ENCODE assay signal across 1 cellular context in the genomic region with DNA sequence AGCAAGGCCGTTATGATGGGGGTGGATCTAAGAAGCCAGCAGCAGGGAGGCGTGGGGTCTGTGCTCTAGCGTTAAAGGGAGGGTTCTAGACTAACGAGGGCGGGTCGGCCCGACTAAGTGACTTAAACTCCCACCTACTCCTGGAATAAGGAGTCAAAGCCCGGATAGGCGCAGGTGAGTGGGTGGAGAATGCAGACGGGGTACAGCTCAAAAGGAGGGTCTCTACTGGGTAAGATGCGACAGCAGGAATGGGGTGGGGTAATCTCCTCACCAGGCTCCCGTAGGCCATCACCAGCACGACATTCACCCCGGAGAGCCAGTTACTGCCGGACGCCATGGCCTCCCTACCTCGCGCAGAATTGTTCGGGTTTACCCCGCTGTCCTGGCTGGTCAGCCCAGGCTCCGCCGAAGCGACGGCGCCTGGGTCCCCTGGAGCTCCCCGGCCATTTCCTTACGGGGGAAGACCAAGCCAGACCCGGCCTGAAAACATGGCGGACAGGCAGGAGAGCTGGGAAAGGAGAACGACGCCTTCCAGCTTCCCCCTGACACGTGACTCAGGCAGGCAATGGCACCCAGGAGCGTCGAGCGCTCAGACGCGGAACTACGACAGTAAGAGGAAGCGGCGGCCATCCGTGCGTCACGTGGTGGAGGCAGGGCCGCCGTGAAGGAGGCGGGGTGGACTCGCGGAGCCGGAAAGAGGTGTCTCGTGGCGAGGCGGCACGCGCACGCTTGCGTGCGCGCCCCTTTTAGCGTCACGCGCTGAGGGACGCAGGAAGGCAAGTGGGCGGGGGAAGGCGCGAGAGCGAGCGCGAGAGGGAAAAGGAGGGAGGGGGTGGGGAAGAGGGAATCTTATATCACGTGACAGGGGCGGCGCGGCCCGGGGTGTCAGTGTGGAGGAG.
TF ChIP-seq lines count a peak whose summit lies in the region.

A gene with protein sequence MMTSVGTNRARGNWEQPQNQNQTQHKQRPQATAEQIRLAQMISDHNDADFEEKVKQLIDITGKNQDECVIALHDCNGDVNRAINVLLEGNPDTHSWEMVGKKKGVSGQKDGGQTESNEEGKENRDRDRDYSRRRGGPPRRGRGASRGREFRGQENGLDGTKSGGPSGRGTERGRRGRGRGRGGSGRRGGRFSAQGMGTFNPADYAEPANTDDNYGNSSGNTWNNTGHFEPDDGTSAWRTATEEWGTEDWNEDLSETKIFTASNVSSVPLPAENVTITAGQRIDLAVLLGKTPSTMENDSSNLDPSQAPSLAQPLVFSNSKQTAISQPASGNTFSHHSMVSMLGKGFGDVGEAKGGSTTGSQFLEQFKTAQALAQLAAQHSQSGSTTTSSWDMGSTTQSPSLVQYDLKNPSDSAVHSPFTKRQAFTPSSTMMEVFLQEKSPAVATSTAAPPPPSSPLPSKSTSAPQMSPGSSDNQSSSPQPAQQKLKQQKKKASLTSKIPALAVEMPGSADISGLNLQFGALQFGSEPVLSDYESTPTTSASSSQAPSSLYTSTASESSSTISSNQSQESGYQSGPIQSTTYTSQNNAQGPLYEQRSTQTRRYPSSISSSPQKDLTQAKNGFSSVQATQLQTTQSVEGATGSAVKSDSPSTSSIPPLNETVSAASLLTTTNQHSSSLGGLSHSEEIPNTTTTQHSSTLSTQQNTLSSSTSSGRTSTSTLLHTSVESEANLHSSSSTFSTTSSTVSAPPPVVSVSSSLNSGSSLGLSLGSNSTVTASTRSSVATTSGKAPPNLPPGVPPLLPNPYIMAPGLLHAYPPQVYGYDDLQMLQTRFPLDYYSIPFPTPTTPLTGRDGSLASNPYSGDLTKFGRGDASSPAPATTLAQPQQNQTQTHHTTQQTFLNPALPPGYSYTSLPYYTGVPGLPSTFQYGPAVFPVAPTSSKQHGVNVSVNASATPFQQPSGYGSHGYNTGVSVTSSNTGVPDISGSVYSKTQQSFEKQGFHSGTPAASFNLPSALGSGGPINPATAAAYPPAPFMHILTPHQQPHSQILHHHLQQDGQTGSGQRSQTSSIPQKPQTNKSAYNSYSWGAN (plus strand): TSS at position 885 of the 899 bp plus-strand sequence. CDS start 4,169 bp downstream, outside the sequence.

TF ChIP-seq in K562, 482 proteins besides CTCF, POLR2A, EP300 and RAD21 (continued from another document and continues in another):
- TF ChIP-seq, protein P1, sequence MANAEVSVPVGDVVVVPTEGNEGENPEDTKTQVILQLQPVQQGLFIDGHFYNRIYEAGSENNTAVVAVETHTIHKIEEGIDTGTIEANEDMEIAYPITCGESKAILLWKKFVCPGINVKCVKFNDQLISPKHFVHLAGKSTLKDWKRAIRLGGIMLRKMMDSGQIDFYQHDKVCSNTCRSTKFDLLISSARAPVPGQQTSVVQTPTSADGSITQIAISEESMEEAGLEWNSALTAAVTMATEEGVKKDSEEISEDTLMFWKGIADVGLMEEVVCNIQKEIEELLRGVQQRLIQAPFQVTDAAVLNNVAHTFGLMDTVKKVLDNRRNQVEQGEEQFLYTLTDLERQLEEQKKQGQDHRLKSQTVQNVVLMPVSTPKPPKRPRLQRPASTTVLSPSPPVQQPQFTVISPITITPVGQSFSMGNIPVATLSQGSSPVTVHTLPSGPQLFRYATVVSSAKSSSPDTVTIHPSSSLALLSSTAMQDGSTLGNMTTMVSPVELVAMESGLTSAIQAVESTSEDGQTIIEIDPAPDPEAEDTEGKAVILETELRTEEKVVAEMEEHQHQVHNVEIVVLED (CRISPR knock-in tag; IDR thresholded peaks at IDR 0.05): peak; percentile 98
- TF ChIP-seq, protein P2, sequence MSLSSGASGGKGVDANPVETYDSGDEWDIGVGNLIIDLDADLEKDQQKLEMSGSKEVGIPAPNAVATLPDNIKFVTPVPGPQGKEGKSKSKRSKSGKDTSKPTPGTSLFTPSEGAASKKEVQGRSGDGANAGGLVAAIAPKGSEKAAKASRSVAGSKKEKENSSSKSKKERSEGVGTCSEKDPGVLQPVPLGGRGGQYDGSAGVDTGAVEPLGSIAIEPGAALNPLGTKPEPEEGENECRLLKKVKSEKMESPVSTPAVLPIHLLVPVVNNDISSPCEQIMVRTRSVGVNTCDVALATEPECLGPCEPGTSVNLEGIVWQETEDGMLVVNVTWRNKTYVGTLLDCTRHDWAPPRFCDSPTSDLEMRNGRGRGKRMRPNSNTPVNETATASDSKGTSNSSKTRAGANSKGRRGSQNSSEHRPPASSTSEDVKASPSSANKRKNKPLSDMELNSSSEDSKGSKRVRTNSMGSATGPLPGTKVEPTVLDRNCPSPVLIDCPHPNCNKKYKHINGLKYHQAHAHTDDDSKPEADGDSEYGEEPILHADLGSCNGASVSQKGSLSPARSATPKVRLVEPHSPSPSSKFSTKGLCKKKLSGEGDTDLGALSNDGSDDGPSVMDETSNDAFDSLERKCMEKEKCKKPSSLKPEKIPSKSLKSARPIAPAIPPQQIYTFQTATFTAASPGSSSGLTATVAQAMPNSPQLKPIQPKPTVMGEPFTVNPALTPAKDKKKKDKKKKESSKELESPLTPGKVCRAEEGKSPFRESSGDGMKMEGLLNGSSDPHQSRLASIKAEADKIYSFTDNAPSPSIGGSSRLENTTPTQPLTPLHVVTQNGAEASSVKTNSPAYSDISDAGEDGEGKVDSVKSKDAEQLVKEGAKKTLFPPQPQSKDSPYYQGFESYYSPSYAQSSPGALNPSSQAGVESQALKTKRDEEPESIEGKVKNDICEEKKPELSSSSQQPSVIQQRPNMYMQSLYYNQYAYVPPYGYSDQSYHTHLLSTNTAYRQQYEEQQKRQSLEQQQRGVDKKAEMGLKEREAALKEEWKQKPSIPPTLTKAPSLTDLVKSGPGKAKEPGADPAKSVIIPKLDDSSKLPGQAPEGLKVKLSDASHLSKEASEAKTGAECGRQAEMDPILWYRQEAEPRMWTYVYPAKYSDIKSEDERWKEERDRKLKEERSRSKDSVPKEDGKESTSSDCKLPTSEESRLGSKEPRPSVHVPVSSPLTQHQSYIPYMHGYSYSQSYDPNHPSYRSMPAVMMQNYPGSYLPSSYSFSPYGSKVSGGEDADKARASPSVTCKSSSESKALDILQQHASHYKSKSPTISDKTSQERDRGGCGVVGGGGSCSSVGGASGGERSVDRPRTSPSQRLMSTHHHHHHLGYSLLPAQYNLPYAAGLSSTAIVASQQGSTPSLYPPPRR (CRISPR knock-in tag; IDR thresholded peaks at IDR 0.05; ENCODE audit: borderline replicate concordance): 0 out of 2 replicates have a peak, but pooled peaks have one; percentile 87
- peak; percentile 14; the same call in 1 of the 2 replicates for TF ChIP-seq ZNF212 (CRISPR knock-in tag; IDR thresholded peaks at IDR 0.05)
- TF ChIP-seq ELF4 (CRISPR knock-in tag; IDR thresholded peaks at IDR 0.05): peak; percentile 90
- no peak for TF ChIP-seq STAT5A (IDR thresholded peaks at IDR 0.05; ENCODE audit: borderline replicate concordance, low read length)
- no peak for TF ChIP-seq ZNF23 (CRISPR knock-in tag; IDR thresholded peaks at IDR 0.05)
- TF ChIP-seq SREBF2 (CRISPR knock-in tag; IDR thresholded peaks at IDR 0.05): no peak
- TF ChIP-seq, protein P3, sequence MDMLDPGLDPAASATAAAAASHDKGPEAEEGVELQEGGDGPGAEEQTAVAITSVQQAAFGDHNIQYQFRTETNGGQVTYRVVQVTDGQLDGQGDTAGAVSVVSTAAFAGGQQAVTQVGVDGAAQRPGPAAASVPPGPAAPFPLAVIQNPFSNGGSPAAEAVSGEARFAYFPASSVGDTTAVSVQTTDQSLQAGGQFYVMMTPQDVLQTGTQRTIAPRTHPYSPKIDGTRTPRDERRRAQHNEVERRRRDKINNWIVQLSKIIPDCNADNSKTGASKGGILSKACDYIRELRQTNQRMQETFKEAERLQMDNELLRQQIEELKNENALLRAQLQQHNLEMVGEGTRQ (CRISPR knock-in tag; IDR thresholded peaks at IDR 0.05): peak; percentile 96
- no peak for TF ChIP-seq ZNF696 (CRISPR knock-in tag; conservative IDR thresholded peaks at IDR 0.05)
- TF ChIP-seq SRF (CRISPR knock-in tag; IDR thresholded peaks at IDR 0.05): peak in 1 of 2 experiments; percentile 67; a peak in 1 of 4 replicates
- 0 out of 2 replicates have a peak, but pooled peaks have one; percentile 21 for TF ChIP-seq ZNF165 (CRISPR knock-in tag; IDR thresholded peaks at IDR 0.05; ENCODE audit: borderline replicate concordance)
- TF ChIP-seq, protein P4, sequence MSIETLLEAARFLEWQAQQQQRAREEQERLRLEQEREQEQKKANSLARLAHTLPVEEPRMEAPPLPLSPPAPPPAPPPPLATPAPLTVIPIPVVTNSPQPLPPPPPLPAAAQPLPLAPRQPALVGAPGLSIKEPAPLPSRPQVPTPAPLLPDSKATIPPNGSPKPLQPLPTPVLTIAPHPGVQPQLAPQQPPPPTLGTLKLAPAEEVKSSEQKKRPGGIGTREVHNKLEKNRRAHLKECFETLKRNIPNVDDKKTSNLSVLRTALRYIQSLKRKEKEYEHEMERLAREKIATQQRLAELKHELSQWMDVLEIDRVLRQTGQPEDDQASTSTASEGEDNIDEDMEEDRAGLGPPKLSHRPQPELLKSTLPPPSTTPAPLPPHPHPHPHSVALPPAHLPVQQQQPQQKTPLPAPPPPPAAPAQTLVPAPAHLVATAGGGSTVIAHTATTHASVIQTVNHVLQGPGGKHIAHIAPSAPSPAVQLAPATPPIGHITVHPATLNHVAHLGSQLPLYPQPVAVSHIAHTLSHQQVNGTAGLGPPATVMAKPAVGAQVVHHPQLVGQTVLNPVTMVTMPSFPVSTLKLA (conservative IDR thresholded peaks at IDR 0.05): peak; percentile 99
- TF ChIP-seq ZNF282 (CRISPR knock-in tag; IDR thresholded peaks at IDR 0.05): no peak
- TF ChIP-seq SMARCE1 (IDR thresholded peaks at IDR 0.05): 0 out of 2 replicates have a peak, but pooled peaks have one; percentile 8
- TF ChIP-seq RHOXF2B (CRISPR knock-in tag; conservative IDR thresholded peaks at IDR 0.05): no peak
- TF ChIP-seq TAF1 (IDR thresholded peaks at IDR 0.05; ENCODE audit: control insufficient read depth, extremely low read depth, insufficient read depth, low read length, severe bottlenecking): peak; percentile 78
- peak; percentile 98 for TF ChIP-seq EP400 (IDR thresholded peaks at IDR 0.05)
- TF ChIP-seq, protein P5, sequence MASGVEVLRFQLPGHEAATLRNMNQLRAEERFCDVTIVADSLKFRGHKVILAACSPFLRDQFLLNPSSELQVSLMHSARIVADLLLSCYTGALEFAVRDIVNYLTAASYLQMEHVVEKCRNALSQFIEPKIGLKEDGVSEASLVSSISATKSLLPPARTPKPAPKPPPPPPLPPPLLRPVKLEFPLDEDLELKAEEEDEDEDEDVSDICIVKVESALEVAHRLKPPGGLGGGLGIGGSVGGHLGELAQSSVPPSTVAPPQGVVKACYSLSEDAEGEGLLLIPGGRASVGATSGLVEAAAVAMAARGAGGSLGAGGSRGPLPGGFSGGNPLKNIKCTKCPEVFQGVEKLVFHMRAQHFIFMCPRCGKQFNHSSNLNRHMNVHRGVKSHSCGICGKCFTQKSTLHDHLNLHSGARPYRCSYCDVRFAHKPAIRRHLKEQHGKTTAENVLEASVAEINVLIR (CRISPR knock-in tag; IDR thresholded peaks at IDR 0.05): peak; percentile 46; the same call in 1 of the 2 replicates
- peak; percentile 93 for TF ChIP-seq EGR1 (conservative IDR thresholded peaks at IDR 0.05)
- peak; percentile 63; the same call in 1 of the 2 replicates for TF ChIP-seq ZSCAN29 (IDR thresholded peaks at IDR 0.05)
- TF ChIP-seq TEAD1 (CRISPR knock-in tag; IDR thresholded peaks at IDR 0.05): peak in 1 of 2 experiments; percentile 28; a peak in 1 of 4 replicates
- TF ChIP-seq TOE1 (IDR thresholded peaks at IDR 0.05; ENCODE audit: borderline replicate concordance): peak; percentile 99
- TF ChIP-seq TOE1 (CRISPR knock-in tag; IDR thresholded peaks at IDR 0.05; ENCODE audit: borderline replicate concordance, low read depth): peak; percentile 84; the same call in 1 of the 2 replicates
- TF ChIP-seq YY1 (IDR thresholded peaks at IDR 0.05; ENCODE audit: borderline replicate concordance in 1 of 3, control insufficient read depth in 1 of 3, extremely low read depth in 1 of 3, insufficient read depth in 3 of 3, insufficient read length in 1 of 3, insufficient replicate concordance in 2 of 3, low read depth in 1 of 3, low read length in 2 of 3): peak; percentile 87 to 95 (median 95)
- TF ChIP-seq CHD4 (IDR thresholded peaks at IDR 0.05; ENCODE audit: insufficient read depth, insufficient replicate concordance, low read depth, low read length, poor library complexity, severe bottlenecking): no peak
- TF ChIP-seq, protein P6, sequence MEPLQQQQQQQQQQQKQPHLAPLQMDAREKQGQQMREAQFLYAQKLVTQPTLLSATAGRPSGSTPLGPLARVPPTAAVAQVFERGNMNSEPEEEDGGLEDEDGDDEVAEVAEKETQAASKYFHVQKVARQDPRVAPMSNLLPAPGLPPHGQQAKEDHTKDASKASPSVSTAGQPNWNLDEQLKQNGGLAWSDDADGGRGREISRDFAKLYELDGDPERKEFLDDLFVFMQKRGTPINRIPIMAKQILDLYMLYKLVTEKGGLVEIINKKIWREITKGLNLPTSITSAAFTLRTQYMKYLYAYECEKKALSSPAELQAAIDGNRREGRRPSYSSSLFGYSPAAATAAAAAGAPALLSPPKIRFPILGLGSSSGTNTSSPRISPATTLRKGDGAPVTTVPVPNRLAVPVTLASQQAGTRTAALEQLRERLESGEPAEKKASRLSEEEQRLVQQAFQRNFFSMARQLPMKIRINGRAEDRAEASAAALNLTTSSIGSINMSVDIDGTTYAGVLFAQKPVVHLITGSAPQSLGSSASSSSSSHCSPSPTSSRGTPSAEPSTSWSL (CRISPR knock-in tag; IDR thresholded peaks at IDR 0.05; ENCODE audit: borderline replicate concordance): no peak
- TF ChIP-seq KAT8 (IDR thresholded peaks at IDR 0.05; ENCODE audit: low read depth): no peak
- TF ChIP-seq JUND (IDR thresholded peaks at IDR 0.05; ENCODE audit: borderline replicate concordance, low read depth, low read length): peak; percentile 58; the same call in 1 of the 2 replicates
- peak; percentile 39; the same call in 1 of the 3 replicates for TF ChIP-seq JUND (tag; IDR thresholded peaks at IDR 0.05; ENCODE audit: borderline replicate concordance, low read depth, low read length)
- no peak for TF ChIP-seq YBX1 (IDR thresholded peaks at IDR 0.05)
- TF ChIP-seq ZNF589 (CRISPR knock-in tag; IDR thresholded peaks at IDR 0.05; ENCODE audit: low read depth): peak; percentile 62; the same call in 1 of the 2 replicates
- TF ChIP-seq, protein P7, sequence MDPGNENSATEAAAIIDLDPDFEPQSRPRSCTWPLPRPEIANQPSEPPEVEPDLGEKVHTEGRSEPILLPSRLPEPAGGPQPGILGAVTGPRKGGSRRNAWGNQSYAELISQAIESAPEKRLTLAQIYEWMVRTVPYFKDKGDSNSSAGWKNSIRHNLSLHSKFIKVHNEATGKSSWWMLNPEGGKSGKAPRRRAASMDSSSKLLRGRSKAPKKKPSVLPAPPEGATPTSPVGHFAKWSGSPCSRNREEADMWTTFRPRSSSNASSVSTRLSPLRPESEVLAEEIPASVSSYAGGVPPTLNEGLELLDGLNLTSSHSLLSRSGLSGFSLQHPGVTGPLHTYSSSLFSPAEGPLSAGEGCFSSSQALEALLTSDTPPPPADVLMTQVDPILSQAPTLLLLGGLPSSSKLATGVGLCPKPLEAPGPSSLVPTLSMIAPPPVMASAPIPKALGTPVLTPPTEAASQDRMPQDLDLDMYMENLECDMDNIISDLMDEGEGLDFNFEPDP (CRISPR knock-in tag; IDR thresholded peaks at IDR 0.05): no peak
- TF ChIP-seq ETV6 (IDR thresholded peaks at IDR 0.05; ENCODE audit: borderline replicate concordance in 1 of 2, low read depth in 2 of 2, low read length in 1 of 2): peak in 1 of 2 experiments; percentile 75; a peak in 1 of 4 replicates
- no peak for TF ChIP-seq ETV6 (CRISPR knock-in tag; IDR thresholded peaks at IDR 0.05; ENCODE audit: borderline replicate concordance)
- peak; percentile 88 to 96 for TF ChIP-seq FOXK2 (conservative IDR thresholded peaks at IDR 0.05 in 1 of 2, IDR thresholded peaks at IDR 0.05 in 1 of 2; ENCODE audit: low read depth in 2 of 2)
- TF ChIP-seq PPARD (CRISPR knock-in tag; IDR thresholded peaks at IDR 0.05): no peak
- TF ChIP-seq RBM39 (optimal IDR thresholded peaks at IDR 0.05; ENCODE audit: low read depth, low read length): peak; percentile 55
- TF ChIP-seq MTA1 (IDR thresholded peaks at IDR 0.05; ENCODE audit: borderline replicate concordance): peak; percentile 63; the same call in 1 of the 2 replicates
- TF ChIP-seq ZNF586 (CRISPR knock-in tag; conservative IDR thresholded peaks at IDR 0.05): no peak
